1 cellular context compared by ENCODE assay signal in genomic region chr10:132331956-132332749, GRCh38.
A peak's percentile ranks its signal among the peaks of the same experiment; 100 is the strongest.
TF ChIP-seq lines count a peak whose summit lies in the region.

TSS of gene LRRC27 (plus strand) at chr10:132332193. CDS start at chr10:132333525, 1,332 bp downstream.

TF ChIP-seq in K562, 482 proteins besides CTCF, POLR2A, EP300 and RAD21 (continued from another document):
- TF ChIP-seq RB1 (IDR thresholded peaks at IDR 0.05; ENCODE audit: low read depth) (peak; percentile 43; the same call in 1 of the 2 replicates), VEZF1 (CRISPR knock-in tag; IDR thresholded peaks at IDR 0.05) (peak; percentile 99), KDM4B (IDR thresholded peaks at IDR 0.05; ENCODE audit: borderline replicate concordance in 2 of 2, low read depth in 1 of 2) (peak in 1 of 2 experiments; percentile 65; a peak in 1 of 4 replicates), ZEB2 (IDR thresholded peaks at IDR 0.05) (no peak), MAZ (CRISPR knock-in tag; conservative IDR thresholded peaks at IDR 0.05 in 1 of 2, IDR thresholded peaks at IDR 0.05 in 1 of 2) (peak; percentile 15 to 87; a peak in 3 of 4 replicates), GATAD2B (IDR thresholded peaks at IDR 0.05; ENCODE audit: borderline replicate concordance) (no peak), ZNF695 (CRISPR knock-in tag; IDR thresholded peaks at IDR 0.05) (no peak), ZKSCAN1 (IDR thresholded peaks at IDR 0.05; ENCODE audit: low read depth, low read length) (0 out of 2 replicates have a peak, but pooled peaks have one; percentile 40), SAP30 (IDR thresholded peaks at IDR 0.05; ENCODE audit: borderline replicate concordance, insufficient read depth, low read depth, low read length, poor library complexity, severe bottlenecking) (peak; percentile 87), FOXK2 (conservative IDR thresholded peaks at IDR 0.05 in 1 of 2, IDR thresholded peaks at IDR 0.05 in 1 of 2; ENCODE audit: low read depth in 2 of 2) (peak; percentile 61 to 80; a peak in 3 of 4 replicates), ZNF445 (CRISPR knock-in tag; IDR thresholded peaks at IDR 0.05; ENCODE audit: low read depth) (no peak), YY1 (IDR thresholded peaks at IDR 0.05; ENCODE audit: borderline replicate concordance in 1 of 3, control insufficient read depth in 1 of 3, extremely low read depth in 1 of 3, insufficient read depth in 3 of 3, insufficient read length in 1 of 3, insufficient replicate concordance in 2 of 3, low read depth in 1 of 3, low read length in 2 of 3) (peak; percentile 62 to 93 (median 91)), KLF16 (IDR thresholded peaks at IDR 0.05) (peak; percentile 39; the same call in 1 of the 2 replicates)
TF ChIP-seq in K562: peak in this region for 75.
